Comparison of ENCODE assay signal across 26 cellular contexts in the genomic region with DNA sequence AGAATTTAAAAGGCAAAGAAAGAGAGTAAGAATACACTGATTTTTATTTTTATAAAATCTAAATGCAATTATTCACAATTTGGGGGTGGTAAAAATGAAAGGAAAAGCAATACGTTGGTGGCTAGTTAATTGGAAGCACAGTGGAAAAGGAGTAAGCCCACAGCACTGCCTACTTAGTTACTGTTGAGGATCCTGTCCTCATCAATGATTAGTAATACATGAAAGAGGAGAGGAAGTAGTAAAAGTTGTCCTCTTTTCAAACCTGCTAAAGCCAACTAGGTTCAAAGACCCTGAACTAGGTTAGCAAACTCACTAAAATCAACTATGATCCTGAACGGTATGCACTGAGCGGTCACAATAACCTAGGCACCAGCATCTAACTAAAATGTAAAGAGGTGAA. TPM values are rescaled to one million over a fixed set of nuclear protein-coding genes. Genes with fewer than 3 reads are reported as not detected.
"Had no signal": no experiment of that assay in that cellular context is flagged by ENCODE, and none has a peak within 500 bp of the region (broad histone marks: within the 10 kb centered on the region; RNA-seq: fewer than 3 reads in every experiment).

No MANE protein-coding gene starts in this region.

- H3K4me1 Mint-ChIP-seq: natural killer cell had no signal

- H3K36me3 ChIP-seq: gastrocnemius medialis, ovary, sigmoid colon, suprapubic skin, transverse colon, upper lobe of right lung, uterus had no signal

- H3K4me3 Mint-ChIP-seq: memory B cell; natural killer cell; stimulated activated effector memory CD8-positive, alpha-beta T cell treated with anti-CD3 and anti-CD28 coated beads, Interleukin-12 subunit alpha, Interleukin-12 subunit beta, amount 100 ng/mL, for 72 hours had no signal

- H3K4me3 ChIP-seq: dorsolateral prefrontal cortex, gastrocnemius medialis, lung, ovary, psoas muscle, sigmoid colon, suprapubic skin, transverse colon, upper lobe of right lung, uterus had no signal

- H3K27me3 Mint-ChIP-seq: memory B cell had no signal

- DNase-seq: dorsolateral prefrontal cortex; effector CD4-positive, alpha-beta T cell; foreskin fibroblast; gastrocnemius medialis; head of caudate nucleus; natural killer cell; occipital lobe; ovary; posterior cingulate gyrus; psoas muscle; right cardiac atrium; sigmoid colon; stimulated activated CD4-positive, alpha-beta T cell treated with anti-CD3 and anti-CD28 coated beads, Interleukin-2, amount 100 ng/mL, for 24 hours; stimulated activated CD4-positive, alpha-beta T cell treated with anti-CD3 and anti-CD28 coated beads, Interleukin-4, amount 100 ng/mL, for 24 hours; stimulated activated naive CD4-positive, alpha-beta T cell treated with Interleukin-2 at 50 U/mL for 16 hours; transverse colon; upper lobe of right lung; uterus had no signal

- H3K27ac Mint-ChIP-seq: memory B cell; natural killer cell; stimulated activated effector memory CD8-positive, alpha-beta T cell treated with anti-CD3 and anti-CD28 coated beads, Interleukin-12 subunit alpha, Interleukin-12 subunit beta, amount 100 ng/mL, for 72 hours had no signal

- H3K9me3 ChIP-seq: gastrocnemius medialis, ovary, psoas muscle, sigmoid colon, suprapubic skin, transverse colon, upper lobe of right lung, uterus had no signal

- H3K36me3 Mint-ChIP-seq: memory B cell; natural killer cell; stimulated activated effector memory CD8-positive, alpha-beta T cell treated with anti-CD3 and anti-CD28 coated beads, Interleukin-12 subunit alpha, Interleukin-12 subunit beta, amount 100 ng/mL, for 72 hours had no signal

- ATAC-seq: esophagus mucosa; gastrocnemius medialis; left lobe of liver; natural killer cell; psoas muscle; right cardiac atrium; stimulated activated effector memory CD8-positive, alpha-beta T cell treated with anti-CD3 and anti-CD28 coated beads, Interleukin-12 subunit alpha, Interleukin-12 subunit beta, amount 100 ng/mL, for 72 hours; upper lobe of right lung had no signal

- H3K4me1 ChIP-seq: gastrocnemius medialis, psoas muscle, sigmoid colon, suprapubic skin, transverse colon, upper lobe of right lung, uterus had no signal

- H3K27ac ChIP-seq: dorsolateral prefrontal cortex, epithelial cell of prostate, gastrocnemius medialis, ovary, psoas muscle, sigmoid colon, suprapubic skin, transverse colon, upper lobe of right lung, uterus had no signal

- H3K9me3 Mint-ChIP-seq: memory B cell; stimulated activated effector memory CD8-positive, alpha-beta T cell treated with anti-CD3 and anti-CD28 coated beads, Interleukin-12 subunit alpha, Interleukin-12 subunit beta, amount 100 ng/mL, for 72 hours had no signal

- H3K27me3 ChIP-seq: dorsolateral prefrontal cortex, gastrocnemius medialis, ovary, sigmoid colon, suprapubic skin, transverse colon, upper lobe of right lung, uterus had no signal

RNA-seq across cellular contexts. Expression of gene LRRN3, which starts 52.7 kb away (rescaled TPM):
- total RNA-seq: esophagus mucosa had no signal
- polyA plus RNA-seq: keratinocyte had no signal
